Comparison of ENCODE assay signal across 14 cellular contexts in genomic region chr1:164774819-164775654, GRCh38.
A peak's percentile ranks its signal among the peaks of the same experiment; 100 is the strongest.
DNase-seq lines count a peak whose midpoint lies in the region; ATAC-seq and TF ChIP-seq lines count a peak whose summit lies in the region.
"Had no signal": no experiment of that assay in that cellular context is flagged by ENCODE, and none has a peak within 500 bp of the region (broad histone marks: within the 10 kb centered on the region; RNA-seq: fewer than 3 reads in every experiment).

No MANE protein-coding gene starts in this region.

- H3K9me3 ChIP-seq in endodermal cell (ENCODE audit: control insufficient read depth, low read length): no peaks in the 10 kb centered on the region

- 55 to 70% methylated on average over 10 to 16 of the region's 16 CpGs for WGBS in endodermal cell (ENCODE audit: insufficient coverage in 1 of 2, insufficient read length in 1 of 2), 2 experiments

- peaks cover 29% of the 10 kb centered on the region for H3K4me1 ChIP-seq in endodermal cell (ENCODE audit: control insufficient read depth, insufficient read depth, low read length)

- no peaks in the 10 kb centered on the region for H3K36me3 ChIP-seq in endodermal cell (ENCODE audit: control insufficient read depth, insufficient read depth, low read length)

- intact Hi-C loops in activated CD4-positive, alpha-beta T cell treated with anti-CD3 and anti-CD28 coated beads, Interleukin-2, amount 10 ng/mL, durations not matched to agents 24 days and 14 days (cut with micrococcal nuclease): no loop called here

- H3K9me3 Mint-ChIP-seq in endodermal cell: no peaks in the 10 kb centered on the region
- no peaks in the 10 kb centered on the region for H3K9me3 Mint-ChIP-seq in neural crest cell
- H3K9me3 Mint-ChIP-seq in activated CD4-positive, alpha-beta T cell treated with anti-CD3 and anti-CD28 coated beads, Interleukin-2, amount 10 ng/mL, durations not matched to agents 24 days and 14 days: no peaks in the 10 kb centered on the region
- no peaks in the 10 kb centered on the region for H3K9me3 Mint-ChIP-seq in activated naive CD4-positive, alpha-beta T cell treated with anti-CD3 and anti-CD28 coated beads, Interleukin-2, amount 50 U/mL, for 72 hours

- H3K4me3 Mint-ChIP-seq in endodermal cell: peak overlapping the region; percentile 6
- H3K4me3 Mint-ChIP-seq in neural crest cell: no peak overlapping the region
- H3K4me3 Mint-ChIP-seq in activated CD4-positive, alpha-beta T cell treated with anti-CD3 and anti-CD28 coated beads, Interleukin-2, amount 10 ng/mL, durations not matched to agents 24 days and 14 days: no peak overlapping the region

- H3K4me1 Mint-ChIP-seq in endodermal cell (peaks cover 69% of the 10 kb centered on the region), neural crest cell (peaks cover 35% of the 10 kb centered on the region)
- no peaks in the 10 kb centered on the region for H3K4me1 Mint-ChIP-seq in activated CD4-positive, alpha-beta T cell treated with anti-CD3 and anti-CD28 coated beads, Interleukin-2, amount 10 ng/mL, durations not matched to agents 24 days and 14 days

- H3K4me3 ChIP-seq in endodermal cell (ENCODE audit: low read length): no peak overlapping the region

- peak; percentile 84 for DNase-seq in D341Med (ENCODE audit: low spot score)
- peak; percentile 45 for DNase-seq in NCI-H2107 (lab: John Stamatoyannopoulos, UW)
- DNase-seq in endodermal cell: peak; percentile 74
- DNase-seq in neural crest cell (ENCODE audit: low read depth, low spot score): no peak
- DNase-seq in NCI-H345 (lab: John Stamatoyannopoulos, UW): no peak
- no peak for DNase-seq in NCI-H187 treated with DMSO at 0.1 percent for 48 hours (lab: John Stamatoyannopoulos, UW)
- DNase-seq in activated CD4-positive, alpha-beta T cell treated with anti-CD3 and anti-CD28 coated beads, Interleukin-2, amount 10 ng/mL, durations not matched to agents 24 days and 14 days: no peak
- DNase-seq in activated naive CD4-positive, alpha-beta T cell treated with anti-CD3 and anti-CD28 coated beads, Interleukin-2, amount 50 U/mL, for 72 hours (ENCODE audit: low spot score in 2 of 2): no peak
- DNase-seq: activated effector memory CD4-positive, alpha-beta T cell treated with Interleukin-2 at 50 U/mL for 16 hours; C1 segment of cervical spinal cord; GOT3; midbrain; NCI-H226; stimulated activated CD4-positive, alpha-beta T cell treated with anti-CD3 and anti-CD28 coated beads, Interleukin-4, amount 100 ng/mL, for 4 hours had no signal

- H3K27ac Mint-ChIP-seq in endodermal cell: peak overlapping the region; percentile 77
- H3K27ac Mint-ChIP-seq in neural crest cell (ENCODE audit: unreplicated experiment): peak overlapping the region; percentile 2
- no peak overlapping the region for H3K27ac Mint-ChIP-seq in activated CD4-positive, alpha-beta T cell treated with anti-CD3 and anti-CD28 coated beads, Interleukin-2, amount 10 ng/mL, durations not matched to agents 24 days and 14 days
- no peak overlapping the region for H3K27ac Mint-ChIP-seq in activated naive CD4-positive, alpha-beta T cell treated with anti-CD3 and anti-CD28 coated beads, Interleukin-2, amount 50 U/mL, for 72 hours

- no peak overlapping the region for H3K9ac ChIP-seq in endodermal cell (ENCODE audit: extremely low read depth, low read length, poor library complexity, severe bottlenecking)

- H3K36me3 Mint-ChIP-seq in endodermal cell (ENCODE audit: low read depth) (no peaks in the 10 kb centered on the region), neural crest cell (ENCODE audit: low read depth) (peaks cover 2% of the 10 kb centered on the region)
- H3K36me3 Mint-ChIP-seq in activated CD4-positive, alpha-beta T cell treated with anti-CD3 and anti-CD28 coated beads, Interleukin-2, amount 10 ng/mL, durations not matched to agents 24 days and 14 days (ENCODE audit: low read depth): no peaks in the 10 kb centered on the region
- H3K36me3 Mint-ChIP-seq in activated naive CD4-positive, alpha-beta T cell treated with anti-CD3 and anti-CD28 coated beads, Interleukin-2, amount 50 U/mL, for 72 hours: no peaks in the 10 kb centered on the region

- H3K27ac ChIP-seq in endodermal cell (ENCODE audit: low read depth, low read length): no peak overlapping the region

- ATAC-seq in activated naive CD4-positive, alpha-beta T cell treated with anti-CD3 and anti-CD28 coated beads, Interleukin-2, amount 50 U/mL, for 72 hours: no peak

- TF ChIP-seq CTCF in endodermal cell (conservative IDR thresholded peaks at IDR 0.05): no peak
- no peak for TF ChIP-seq CTCF in neural crest cell (conservative IDR thresholded peaks at IDR 0.05)

- no peaks in the 10 kb centered on the region for H3K27me3 ChIP-seq in endodermal cell (ENCODE audit: control insufficient read depth, insufficient read depth, low read length, poor library complexity, severe bottlenecking)

- H3K27me3 Mint-ChIP-seq in endodermal cell (ENCODE audit: insufficient read depth) (no peaks in the 10 kb centered on the region), neural crest cell (ENCODE audit: low read depth) (no peaks in the 10 kb centered on the region)
- no peaks in the 10 kb centered on the region for H3K27me3 Mint-ChIP-seq in activated CD4-positive, alpha-beta T cell treated with anti-CD3 and anti-CD28 coated beads, Interleukin-2, amount 10 ng/mL, durations not matched to agents 24 days and 14 days

Comparison
In these comparisons a context has a peak if more than half of its experiments do, and no peak if none do; other contexts are left out.
1. DNase-seq: peak in D341Med (single experiment), NCI-H2107 (single experiment) and endodermal cell (single experiment); none in neural crest cell (single experiment), NCI-H345 (single experiment), NCI-H187 treated with DMSO at 0.1 percent for 48 hours (single experiment), activated CD4-positive, alpha-beta T cell treated with anti-CD3 and anti-CD28 coated beads, Interleukin-2, amount 10 ng/mL, durations not matched to agents 24 days and 14 days (single experiment) and activated naive CD4-positive, alpha-beta T cell treated with anti-CD3 and anti-CD28 coated beads, Interleukin-2, amount 50 U/mL, for 72 hours (0 of 2).
2. H3K27ac Mint-ChIP-seq: peak in endodermal cell (single experiment) and neural crest cell (single experiment); none in activated CD4-positive, alpha-beta T cell treated with anti-CD3 and anti-CD28 coated beads, Interleukin-2, amount 10 ng/mL, durations not matched to agents 24 days and 14 days (single experiment) and activated naive CD4-positive, alpha-beta T cell treated with anti-CD3 and anti-CD28 coated beads, Interleukin-2, amount 50 U/mL, for 72 hours (0 of 2).